Comparison of ENCODE assay signal across 10 cellular contexts in genomic region chr9:36091028-36091953, GRCh38. TPM values are rescaled to one million over a fixed set of nuclear protein-coding genes. Genes with fewer than 3 reads are reported as not detected.
DNase-seq lines count a peak whose midpoint lies in the region; ATAC-seq, FAIRE-seq and TF ChIP-seq lines count a peak whose summit lies in the region.
"Had no signal": no experiment of that assay in that cellular context is flagged by ENCODE, and none has a peak within 500 bp of the region (broad histone marks: within the 10 kb centered on the region; RNA-seq: fewer than 3 reads in every experiment).

No MANE protein-coding gene starts in this region.

- peak in 2 of 4 donors; percentile 32 to 47 for ATAC-seq in heart left ventricle
- ATAC-seq in activated naive CD8-positive, alpha-beta T cell treated with anti-CD3 and anti-CD28 coated beads, Interleukin-2, amount 10 ng/mL, durations not matched to agents 7 days and 5 days (ENCODE audit: low read depth): no peak

- intact Hi-C loops in heart left ventricle (cut with DNase I): loop anchor here in 1 of 10 donors (10.0 kb wide), 1 partner anchor 244 kb away; no protein-coding TSS in a partner anchor

- H3K27ac ChIP-seq in heart left ventricle: peak overlapping the region in 3 of 12 donors; percentile 25 to 84 (median 36)
- H3K27ac ChIP-seq in right atrium auricular region: no peak overlapping the region

- H3K36me3 ChIP-seq in heart left ventricle (peaks cover 0 to 11% (median 0%) of the 10 kb centered on the region in 9 donors), right atrium auricular region (no peaks in the 10 kb centered on the region), kidney epithelial cell (ENCODE audit: control insufficient read depth, insufficient read depth, low read length) (no peaks in the 10 kb centered on the region)

- H3K4me3 Mint-ChIP-seq in activated naive CD8-positive, alpha-beta T cell treated with anti-CD3 and anti-CD28 coated beads, Interleukin-2, amount 10 ng/mL, durations not matched to agents 7 days and 5 days: peak overlapping the region; percentile 29
- H3K4me3 Mint-ChIP-seq: dendritic cell treated with granulocyte-macrophage colony-stimulating factor and Interleukin-4, amounts not matched to agents 40 ng/mL and 50 ng/mL, for 4 days had no signal

- no peaks in the 10 kb centered on the region for H3K27me3 Mint-ChIP-seq in activated naive CD8-positive, alpha-beta T cell treated with anti-CD3 and anti-CD28 coated beads, Interleukin-2, amount 10 ng/mL, durations not matched to agents 7 days and 5 days
- H3K27me3 Mint-ChIP-seq: dendritic cell treated with granulocyte-macrophage colony-stimulating factor and Interleukin-4, amounts not matched to agents 40 ng/mL and 50 ng/mL, for 4 days had no signal

- peaks cover 27% of the 10 kb centered on the region for H3K36me3 Mint-ChIP-seq in activated naive CD8-positive, alpha-beta T cell treated with anti-CD3 and anti-CD28 coated beads, Interleukin-2, amount 10 ng/mL, durations not matched to agents 7 days and 5 days

- peaks cover 4% of the 10 kb centered on the region for H3K9me3 Mint-ChIP-seq in activated naive CD8-positive, alpha-beta T cell treated with anti-CD3 and anti-CD28 coated beads, Interleukin-2, amount 10 ng/mL, durations not matched to agents 7 days and 5 days
- H3K9me3 Mint-ChIP-seq: dendritic cell treated with granulocyte-macrophage colony-stimulating factor and Interleukin-4, amounts not matched to agents 40 ng/mL and 50 ng/mL, for 4 days had no signal

- no peak for FAIRE-seq in H54 (lab: Jason Lieb, UNC)

- POLR2A ChIA-PET in activated naive CD8-positive, alpha-beta T cell treated with anti-CD3 and anti-CD28 coated beads, Interleukin-2, amount 10 ng/mL, durations not matched to agents 7 days and 5 days (lab: Charles Lee): no interaction called here

- TF ChIP-seq POLR2A in heart left ventricle (IDR thresholded peaks at IDR 0.05): no peak
- TF ChIP-seq POLR2A in H54 (IDR thresholded peaks at IDR 0.05; ENCODE audit: low read depth, low read length): no peak

- DNase-seq in heart left ventricle: peak in 3 of 5 donors; percentile 25 to 40 (median 32)
- no peak for DNase-seq in right atrium auricular region (ENCODE audit: low spot score)
- no peak for DNase-seq in activated naive CD8-positive, alpha-beta T cell treated with anti-CD3 and anti-CD28 coated beads, Interleukin-2, amount 10 ng/mL, durations not matched to agents 7 days and 5 days
- DNase-seq in kidney epithelial cell (ENCODE audit: low read depth): peak; percentile 64
- DNase-seq in H54 (ENCODE audit: insufficient read length, low spot score): no peak
- DNase-seq in stimulated activated CD4-positive, alpha-beta T cell treated with anti-CD3 and anti-CD28 coated beads, Interleukin-4, amount 100 ng/mL, for 24 hours: no peak
- DNase-seq in DMS79 treated with DMSO at 0.1 percent for 48 hours (lab: John Stamatoyannopoulos, UW): no peak
- DNase-seq in stimulated activated CD8-positive, alpha-beta memory T cell treated with anti-CD3 and anti-CD28 coated beads, Interleukin-4, amount 100 ng/mL, for 48 hours: no peak

- peaks cover 12% of the 10 kb centered on the region for H3K4me1 Mint-ChIP-seq in activated naive CD8-positive, alpha-beta T cell treated with anti-CD3 and anti-CD28 coated beads, Interleukin-2, amount 10 ng/mL, durations not matched to agents 7 days and 5 days

- H3K4me3 ChIP-seq in heart left ventricle: no peak overlapping the region
- no peak overlapping the region for H3K4me3 ChIP-seq in right atrium auricular region
- no peak overlapping the region for H3K4me3 ChIP-seq in kidney epithelial cell (ENCODE audit: low read depth, low read length)
- H3K4me3 ChIP-seq: skin epidermis had no signal

- H3K27ac Mint-ChIP-seq in activated naive CD8-positive, alpha-beta T cell treated with anti-CD3 and anti-CD28 coated beads, Interleukin-2, amount 10 ng/mL, durations not matched to agents 7 days and 5 days: peak overlapping the region; percentile 85

- H3K4me1 ChIP-seq in heart left ventricle (peaks cover 0 to 31% (median 11%) of the 10 kb centered on the region in 12 donors), right atrium auricular region (peaks cover 0 to 11% of the 10 kb centered on the region in 2 donors)

- no peak for TF ChIP-seq CTCF in heart left ventricle (IDR thresholded peaks at IDR 0.05)
- no peak for TF ChIP-seq CTCF in right atrium auricular region (IDR thresholded peaks at IDR 0.05)
- TF ChIP-seq CTCF in kidney epithelial cell (IDR thresholded peaks at IDR 0.05; ENCODE audit: insufficient read depth, low read length, poor library complexity, severe bottlenecking): no peak

- no peaks in the 10 kb centered on the region for H3K27me3 ChIP-seq in heart left ventricle
- H3K27me3 ChIP-seq in right atrium auricular region: no peaks in the 10 kb centered on the region
- no peaks in the 10 kb centered on the region for H3K27me3 ChIP-seq in kidney epithelial cell (ENCODE audit: control insufficient read depth, insufficient read depth, low read length)

- WGBS in heart left ventricle, 4 donors: 23 to 39% (median 29%) methylated on average over 8 of the region's 8 CpGs

- H3K9me3 ChIP-seq in heart left ventricle (peaks cover 0 to 5% (median 0%) of the 10 kb centered on the region in 12 donors), right atrium auricular region (no peaks in the 10 kb centered on the region)

RNA-seq across cellular contexts. Expression of gene GLIPR2, which starts 45.2 kb away (rescaled TPM):
- 10 to 100 TPM in 3 of 9 donors, 1 to 10 TPM in 6; 4.7 to 33.0 (median 7.6) TPM for total RNA-seq in heart left ventricle
- polyA plus RNA-seq in heart left ventricle: 10 to 100 TPM in 1 of 2 donors, 1 to 10 TPM in 1; 4.9 to 15.2 TPM
- total RNA-seq in right atrium auricular region: 10 to 100 TPM; 11.2 to 11.6 TPM
- 10 to 100 TPM; 56.5 to 58.1 TPM for total RNA-seq in activated naive CD8-positive, alpha-beta T cell treated with anti-CD3 and anti-CD28 coated beads, Interleukin-2, amount 10 ng/mL, durations not matched to agents 7 days and 5 days
- 38.6 and 43.1 TPM in 2 replicates for total RNA-seq in kidney epithelial cell

RNA-seq across cellular contexts. Expression of gene RECK, which starts 54.6 kb away (rescaled TPM):
- total RNA-seq in heart left ventricle (10 to 100 TPM in 1 of 9 donors, 1 to 10 TPM in 8; 3.1 to 10.2 (median 4.9) TPM), right atrium auricular region (1 to 10 TPM; 7.6 to 8.9 TPM), kidney epithelial cell (4.0 and 4.8 TPM in 2 replicates)
- 1 to 10 TPM; 2.5 to 3.7 TPM for polyA plus RNA-seq in heart left ventricle
- total RNA-seq in activated naive CD8-positive, alpha-beta T cell treated with anti-CD3 and anti-CD28 coated beads, Interleukin-2, amount 10 ng/mL, durations not matched to agents 7 days and 5 days: 1 to 10 TPM; 8.8 to 9.3 TPM

Comparison
In these comparisons a context has a peak if more than half of its experiments do, and no peak if none do; other contexts are left out.
1. DNase-seq: peak in heart left ventricle (3 of 5) and kidney epithelial cell (single experiment); none in right atrium auricular region (single experiment), activated naive CD8-positive, alpha-beta T cell treated with anti-CD3 and anti-CD28 coated beads, Interleukin-2, amount 10 ng/mL, durations not matched to agents 7 days and 5 days (single experiment), H54 (single experiment), stimulated activated CD4-positive, alpha-beta T cell treated with anti-CD3 and anti-CD28 coated beads, Interleukin-4, amount 100 ng/mL, for 24 hours (single experiment), DMS79 treated with DMSO at 0.1 percent for 48 hours (single experiment) and stimulated activated CD8-positive, alpha-beta memory T cell treated with anti-CD3 and anti-CD28 coated beads, Interleukin-4, amount 100 ng/mL, for 48 hours (single experiment).